23 cellular contexts compared by ENCODE assay signal in the genomic region with DNA sequence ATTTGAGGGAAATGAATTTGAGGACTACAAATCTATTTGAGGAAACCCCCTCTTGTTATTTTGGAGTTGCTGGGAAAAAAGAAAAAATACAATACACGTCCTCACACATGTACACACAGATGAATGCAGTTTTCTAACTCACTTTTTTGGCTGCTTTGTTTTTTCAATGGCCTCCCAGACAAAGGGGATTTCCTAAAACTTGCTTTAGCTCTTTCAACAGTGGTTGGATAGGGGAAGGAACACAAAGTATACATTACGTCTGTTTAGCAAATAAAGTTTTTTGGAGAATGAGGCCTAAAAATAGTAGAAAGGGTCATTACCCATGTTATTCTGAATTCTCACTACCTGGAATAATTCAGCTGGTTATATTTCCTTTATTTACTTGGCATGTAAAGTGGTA.
DNase-seq lines count a peak whose midpoint lies in the region; ATAC-seq and TF ChIP-seq lines count a peak whose summit lies in the region.
"Had no signal": no experiment of that assay in that cellular context is flagged by ENCODE, and none has a peak within 500 bp of the region (broad histone marks: within the 10 kb centered on the region; RNA-seq: fewer than 3 reads in every experiment).

No MANE protein-coding gene starts in this region.

- H3K36me3 Mint-ChIP-seq in activated T-helper 17 cell treated with anti-CD3 and anti-CD28 coated beads, Interleukin-2, amount 50 U/mL, for 72 hours (ENCODE audit: low read depth) = peaks cover 26% of the 10 kb centered on the region
- H3K36me3 Mint-ChIP-seq in naive thymus-derived CD4-positive, alpha-beta T cell = peaks cover 0 to 23% (median 6%) of the 10 kb centered on the region in 5 donors

- no peaks in the 10 kb centered on the region for H3K27me3 ChIP-seq in right atrium auricular region
- H3K27me3 ChIP-seq in naive thymus-derived CD4-positive, alpha-beta T cell (ENCODE audit: control insufficient read depth in 2 of 2, insufficient read depth in 2 of 2, low read length in 2 of 2) = no peaks in the 10 kb centered on the region
- H3K27me3 ChIP-seq: left lung, upper lobe of left lung had no signal

- no peaks in the 10 kb centered on the region for H3K36me3 ChIP-seq in right atrium auricular region
- no peaks in the 10 kb centered on the region for H3K36me3 ChIP-seq in naive thymus-derived CD4-positive, alpha-beta T cell (ENCODE audit: control insufficient read depth in 2 of 3, insufficient read depth in 3 of 3, low read length in 3 of 3)
- H3K36me3 ChIP-seq: left lung, upper lobe of left lung had no signal

- H3K9me3 ChIP-seq in right atrium auricular region = no peaks in the 10 kb centered on the region
- no peaks in the 10 kb centered on the region for H3K9me3 ChIP-seq in naive thymus-derived CD4-positive, alpha-beta T cell (ENCODE audit: control insufficient read depth in 2 of 3, low read length in 3 of 3)
- H3K9me3 ChIP-seq: left lung, upper lobe of left lung had no signal

- H3K27ac Mint-ChIP-seq in activated T-helper 17 cell treated with anti-CD3 and anti-CD28 coated beads, Interleukin-2, amount 50 U/mL, for 72 hours = no peak overlapping the region
- H3K27ac Mint-ChIP-seq in naive thymus-derived CD4-positive, alpha-beta T cell = peak overlapping the region in 4 of 9 donors; percentile 64 to 71 (median 67)

- intact Hi-C loops in left cardiac atrium (cut with DNase I) = loop anchor here in 1 of 2 donors (5.0 to 10.0 kb wide), 2 partner anchors 169 to 647 kb away; partner anchors contain the start of gene RBMS1
- intact Hi-C loops in naive thymus-derived CD4-positive, alpha-beta T cell (cut with micrococcal nuclease) = loop anchor here (1.0 to 2.0 kb wide), 4 partner anchors 9 to 669 kb away; partner anchors contain the start of gene RBMS1 (in 1 of the 2)
- intact Hi-C loops in sciatic nerve (cut with DNase I) = no loop called here

- POLR2A ChIA-PET in naive thymus-derived CD4-positive, alpha-beta T cell (lab: Charles Lee) = no interaction called here

- no peak overlapping the region for H3K4me3 ChIP-seq in right atrium auricular region
- H3K4me3 ChIP-seq in naive thymus-derived CD4-positive, alpha-beta T cell (ENCODE audit: low read length) = no peak overlapping the region
- H3K4me3 ChIP-seq: left lung, SK-N-MC, upper lobe of left lung had no signal

- CTCF ChIA-PET in naive thymus-derived CD4-positive, alpha-beta T cell (lab: Charles Lee) = interaction anchor here (0.8 to 5.2 kb wide), 5 partner anchors 12 to 669 kb away, joined by 3 to 32 read pairs (median 4); no protein-coding TSS in a partner anchor

- H3K4me1 Mint-ChIP-seq in activated T-helper 17 cell treated with anti-CD3 and anti-CD28 coated beads, Interleukin-2, amount 50 U/mL, for 72 hours = peaks cover 68% of the 10 kb centered on the region
- H3K4me1 Mint-ChIP-seq in naive thymus-derived CD4-positive, alpha-beta T cell = peaks cover 71 to 100% (median 98%) of the 10 kb centered on the region in 7 donors

- peak overlapping the region; percentile 9 to 14 for H3K27ac ChIP-seq in right atrium auricular region
- no peak overlapping the region for H3K27ac ChIP-seq in naive thymus-derived CD4-positive, alpha-beta T cell (ENCODE audit: low read depth, low read length)
- H3K27ac ChIP-seq: SK-N-MC had no signal

- TF ChIP-seq CTCF in right atrium auricular region (IDR thresholded peaks at IDR 0.05) = no peak

- DNase-seq in right atrium auricular region (ENCODE audit: low spot score) (no peak), left cardiac atrium (no peak), NCI-H187 (lab: John Stamatoyannopoulos, UW) (no peak), sciatic nerve (ENCODE audit: low spot score) (no peak)
- DNase-seq in naive thymus-derived CD4-positive, alpha-beta T cell = peak in 1 of 9 donors; percentile 16
- no peak for DNase-seq in activated CD4-positive, CD25-positive, alpha-beta regulatory T cell treated with anti-CD3 and anti-CD28 coated beads, Interleukin-2, amount 50 U/mL, for 72 hours
- DNase-seq: activated CD4-positive, alpha-beta T cell treated with anti-CD3 and anti-CD28 coated beads, Interleukin-2, amount 50 U/mL, for 1 hour; activated effector memory CD4-positive, alpha-beta T cell treated with Interleukin-2 at 50 U/mL for 16 hours; amniotic stem cell; caudate nucleus; CD4-positive, CD25-positive, alpha-beta regulatory T cell; KG1; left lung; NCI-H146; NCI-H2171; NCI-H526; nucleus accumbens; retina; stimulated activated CD4-positive, alpha-beta T cell treated with anti-CD3 and anti-CD28 coated beads, Interleukin-12 subunit alpha, Interleukin-12 subunit beta, amount 100 ng/mL, for 4 hours; stimulated activated CD4-positive, alpha-beta T cell treated with anti-CD3 and anti-CD28 coated beads, Interleukin-4, amount 100 ng/mL, for 4 hours; upper lobe of left lung had no signal

- ATAC-seq in left cardiac atrium (no peak), sciatic nerve (no peak)
- no peak for ATAC-seq in activated T-helper 17 cell treated with anti-CD3 and anti-CD28 coated beads, Interleukin-2, amount 50 U/mL, for 72 hours (replicated peaks)
- peak; percentile 44 for ATAC-seq in naive thymus-derived CD4-positive, alpha-beta T cell

- peaks cover 0 to 79% of the 10 kb centered on the region in 2 donors for H3K4me1 ChIP-seq in right atrium auricular region
- peaks cover 15 to 66% of the 10 kb centered on the region in 2 donors for H3K4me1 ChIP-seq in naive thymus-derived CD4-positive, alpha-beta T cell (ENCODE audit: control insufficient read depth in 2 of 2, insufficient read depth in 2 of 2, low read length in 2 of 2)

- no peaks in the 10 kb centered on the region for H3K9me3 Mint-ChIP-seq in activated T-helper 17 cell treated with anti-CD3 and anti-CD28 coated beads, Interleukin-2, amount 50 U/mL, for 72 hours
- H3K9me3 Mint-ChIP-seq in naive thymus-derived CD4-positive, alpha-beta T cell = peaks cover 0 to 1% (median 0%) of the 10 kb centered on the region in 11 donors
- H3K9me3 Mint-ChIP-seq: CD4-positive, CD25-positive, alpha-beta regulatory T cell had no signal

- H3K4me3 Mint-ChIP-seq in activated T-helper 17 cell treated with anti-CD3 and anti-CD28 coated beads, Interleukin-2, amount 50 U/mL, for 72 hours = peak overlapping the region; percentile 8
- peak overlapping the region in 1 of 10 donors; percentile 14 for H3K4me3 Mint-ChIP-seq in naive thymus-derived CD4-positive, alpha-beta T cell
- H3K4me3 Mint-ChIP-seq: CD4-positive, CD25-positive, alpha-beta regulatory T cell had no signal

- H3K27me3 Mint-ChIP-seq in activated T-helper 17 cell treated with anti-CD3 and anti-CD28 coated beads, Interleukin-2, amount 50 U/mL, for 72 hours = no peaks in the 10 kb centered on the region
- H3K27me3 Mint-ChIP-seq in naive thymus-derived CD4-positive, alpha-beta T cell = no peaks in the 10 kb centered on the region
- H3K27me3 Mint-ChIP-seq: CD4-positive, CD25-positive, alpha-beta regulatory T cell had no signal
